In the genomic region with DNA sequence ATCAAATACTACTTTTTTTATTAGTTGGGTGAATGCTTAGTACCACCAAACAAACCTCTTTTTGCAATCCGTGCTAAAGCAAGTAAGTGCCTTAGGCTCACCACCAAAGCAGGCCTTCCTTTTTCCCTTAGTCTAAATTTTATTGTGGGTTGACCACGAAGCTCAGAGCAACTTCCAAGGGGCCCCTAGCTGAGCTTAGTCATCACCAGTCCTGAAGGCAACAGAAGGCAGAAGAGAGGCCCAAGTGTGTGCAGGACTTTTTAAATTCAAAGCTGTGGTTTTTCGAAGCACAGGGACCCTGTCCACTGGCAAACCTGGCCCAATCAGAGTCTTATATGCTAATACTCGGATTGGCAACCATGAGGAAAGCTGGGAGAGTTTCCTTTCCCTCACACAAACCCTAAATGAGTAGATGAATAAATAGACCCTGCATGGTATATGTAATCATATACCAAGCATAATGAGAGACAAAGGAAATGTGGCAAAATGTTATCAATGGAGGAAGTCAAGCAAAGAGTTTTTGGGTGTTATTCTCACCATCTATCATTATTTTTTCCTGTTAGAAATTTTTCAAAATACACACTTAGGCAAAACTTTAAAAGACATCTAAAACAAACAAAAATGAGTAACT, we compare ENCODE assay signal across 13 cellular contexts.
DNase-seq lines count a peak whose midpoint lies in the region; ATAC-seq, FAIRE-seq and TF ChIP-seq lines count a peak whose summit lies in the region.
"Had no signal": no experiment of that assay in that cellular context is flagged by ENCODE, and none has a peak within 500 bp of the region (broad histone marks: within the 10 kb centered on the region; RNA-seq: fewer than 3 reads in every experiment).

No MANE protein-coding gene starts in this region.

- H3K36me3 ChIP-seq in left lung: no peaks in the 10 kb centered on the region
- no peaks in the 10 kb centered on the region for H3K36me3 ChIP-seq in kidney (ENCODE audit: control insufficient read depth in 1 of 2, insufficient read depth in 2 of 2, low read length in 2 of 2)
- H3K36me3 ChIP-seq: heart left ventricle, SJSA1 had no signal

- H3K9ac ChIP-seq in kidney (ENCODE audit: low read length in 2 of 2): no peak overlapping the region

- TF ChIP-seq CTCF in left lung (IDR thresholded peaks at IDR 0.05) (no peak), kidney (IDR thresholded peaks at IDR 0.05; ENCODE audit: borderline replicate concordance, extremely low read depth, insufficient read depth) (no peak)

- DNase-seq in DMS 273 (lab: John Stamatoyannopoulos, UW; ENCODE audit: unreplicated experiment) (peak; percentile 65), LHCN-M2 (ENCODE audit: low read depth) (peak; percentile 43), amniotic epithelial cell (ENCODE audit: low read depth) (peak; percentile 10), left lung (no peak), kidney (no peak), NCI-H128 (lab: John Stamatoyannopoulos, UW; ENCODE audit: unreplicated experiment) (no peak), C1 segment of cervical spinal cord (lab: John Stamatoyannopoulos, UW) (no peak)
- no peak for DNase-seq in stimulated activated CD4-positive, alpha-beta T cell treated with anti-CD3 and anti-CD28 coated beads, Interleukin-2, amount 100 ng/mL, for 24 hours
- DNase-seq: heart left ventricle; NCI-H510A; stimulated activated CD4-positive, alpha-beta T cell treated with anti-CD3 and anti-CD28 coated beads, Interleukin-4, amount 100 ng/mL, for 4 hours; substantia nigra had no signal

- peak; percentile 14 for ATAC-seq in left lung

- intact Hi-C loops in left lung (cut with DNase I): no loop called here
- intact Hi-C loops in kidney (cut with DNase I): no loop called here

- no peaks in the 10 kb centered on the region for H3K4me1 ChIP-seq in left lung
- no peaks in the 10 kb centered on the region for H3K4me1 ChIP-seq in kidney (ENCODE audit: control insufficient read depth in 1 of 2, insufficient read depth in 1 of 2, low read depth in 1 of 2, low read length in 2 of 2)
- H3K4me1 ChIP-seq: SJSA1 had no signal

- H3K27ac ChIP-seq in left lung (no peak overlapping the region), kidney (ENCODE audit: low read depth in 2 of 2, low read length in 2 of 2) (no peak overlapping the region)
- H3K27ac ChIP-seq: SJSA1 had no signal

- H3K9me3 ChIP-seq in left lung (no peaks in the 10 kb centered on the region), kidney (ENCODE audit: control insufficient read depth in 1 of 2, low read length in 2 of 2) (no peaks in the 10 kb centered on the region)
- H3K9me3 ChIP-seq: heart left ventricle, SJSA1 had no signal

- H3K4me3 ChIP-seq in left lung: no peak overlapping the region
- H3K4me3 ChIP-seq in kidney (ENCODE audit: low read length in 2 of 2): no peak overlapping the region
- H3K4me3 ChIP-seq: heart left ventricle, SJSA1 had no signal

- no peaks in the 10 kb centered on the region for H3K27me3 ChIP-seq in left lung
- H3K27me3 ChIP-seq: heart left ventricle, SJSA1 had no signal

- FAIRE-seq in kidney (lab: Jason Lieb, UNC): no peak

Comparison
In these comparisons a context has a peak if more than half of its experiments do, and no peak if none do; other contexts are left out.
1. DNase-seq: peak in DMS 273 (single experiment), LHCN-M2 (single experiment) and amniotic epithelial cell (single experiment); none in left lung (0 of 2), stimulated activated CD4-positive, alpha-beta T cell treated with anti-CD3 and anti-CD28 coated beads, Interleukin-2, amount 100 ng/mL, for 24 hours (0 of 2), kidney (single experiment), NCI-H128 (single experiment) and C1 segment of cervical spinal cord (0 of 14).